Comparison of ENCODE assay signal across 1 cellular context in genomic region chrX:70455366-70456202, GRCh38.
TF ChIP-seq lines count a peak whose summit lies in the region.

No MANE protein-coding gene starts in this region.

TF ChIP-seq in HEK293, 187 proteins besides CTCF, POLR2A, EP300 and RAD21 (continued from another document and continues in another):
- TF ChIP-seq, protein P1, sequence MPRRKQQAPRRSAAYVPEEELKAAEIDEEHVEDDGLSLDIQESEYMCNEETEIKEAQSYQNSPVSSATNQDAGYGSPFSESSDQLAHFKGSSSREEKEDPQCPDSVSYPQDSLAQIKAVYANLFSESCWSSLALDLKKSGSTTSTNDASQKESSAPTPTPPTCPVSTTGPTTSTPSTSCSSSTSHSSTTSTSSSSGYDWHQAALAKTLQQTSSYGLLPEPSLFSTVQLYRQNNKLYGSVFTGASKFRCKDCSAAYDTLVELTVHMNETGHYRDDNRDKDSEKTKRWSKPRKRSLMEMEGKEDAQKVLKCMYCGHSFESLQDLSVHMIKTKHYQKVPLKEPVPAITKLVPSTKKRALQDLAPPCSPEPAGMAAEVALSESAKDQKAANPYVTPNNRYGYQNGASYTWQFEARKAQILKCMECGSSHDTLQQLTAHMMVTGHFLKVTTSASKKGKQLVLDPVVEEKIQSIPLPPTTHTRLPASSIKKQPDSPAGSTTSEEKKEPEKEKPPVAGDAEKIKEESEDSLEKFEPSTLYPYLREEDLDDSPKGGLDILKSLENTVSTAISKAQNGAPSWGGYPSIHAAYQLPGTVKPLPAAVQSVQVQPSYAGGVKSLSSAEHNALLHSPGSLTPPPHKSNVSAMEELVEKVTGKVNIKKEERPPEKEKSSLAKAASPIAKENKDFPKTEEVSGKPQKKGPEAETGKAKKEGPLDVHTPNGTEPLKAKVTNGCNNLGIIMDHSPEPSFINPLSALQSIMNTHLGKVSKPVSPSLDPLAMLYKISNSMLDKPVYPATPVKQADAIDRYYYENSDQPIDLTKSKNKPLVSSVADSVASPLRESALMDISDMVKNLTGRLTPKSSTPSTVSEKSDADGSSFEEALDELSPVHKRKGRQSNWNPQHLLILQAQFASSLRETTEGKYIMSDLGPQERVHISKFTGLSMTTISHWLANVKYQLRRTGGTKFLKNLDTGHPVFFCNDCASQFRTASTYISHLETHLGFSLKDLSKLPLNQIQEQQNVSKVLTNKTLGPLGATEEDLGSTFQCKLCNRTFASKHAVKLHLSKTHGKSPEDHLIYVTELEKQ (tag by site-specific recombination; IDR thresholded peaks at IDR 0.05; ENCODE audit: borderline replicate concordance): no peak
- no peak for TF ChIP-seq ZNF768 (tag by site-specific recombination; IDR thresholded peaks at IDR 0.05)
- TF ChIP-seq ZBTB49 (tag by site-specific recombination; IDR thresholded peaks at IDR 0.05; ENCODE audit: low read depth): no peak
- no peak for TF ChIP-seq ZNF174 (tag by site-specific recombination; IDR thresholded peaks at IDR 0.05)
- TF ChIP-seq, protein P2, sequence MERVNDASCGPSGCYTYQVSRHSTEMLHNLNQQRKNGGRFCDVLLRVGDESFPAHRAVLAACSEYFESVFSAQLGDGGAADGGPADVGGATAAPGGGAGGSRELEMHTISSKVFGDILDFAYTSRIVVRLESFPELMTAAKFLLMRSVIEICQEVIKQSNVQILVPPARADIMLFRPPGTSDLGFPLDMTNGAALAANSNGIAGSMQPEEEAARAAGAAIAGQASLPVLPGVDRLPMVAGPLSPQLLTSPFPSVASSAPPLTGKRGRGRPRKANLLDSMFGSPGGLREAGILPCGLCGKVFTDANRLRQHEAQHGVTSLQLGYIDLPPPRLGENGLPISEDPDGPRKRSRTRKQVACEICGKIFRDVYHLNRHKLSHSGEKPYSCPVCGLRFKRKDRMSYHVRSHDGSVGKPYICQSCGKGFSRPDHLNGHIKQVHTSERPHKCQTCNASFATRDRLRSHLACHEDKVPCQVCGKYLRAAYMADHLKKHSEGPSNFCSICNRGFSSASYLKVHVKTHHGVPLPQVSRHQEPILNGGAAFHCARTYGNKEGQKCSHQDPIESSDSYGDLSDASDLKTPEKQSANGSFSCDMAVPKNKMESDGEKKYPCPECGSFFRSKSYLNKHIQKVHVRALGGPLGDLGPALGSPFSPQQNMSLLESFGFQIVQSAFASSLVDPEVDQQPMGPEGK (tag by site-specific recombination; IDR thresholded peaks at IDR 0.05): 0 out of 2 replicates have a peak, but pooled peaks have one; percentile 2
- TF ChIP-seq ZIC2 (tag by site-specific recombination; IDR thresholded peaks at IDR 0.05): peak; percentile 6; the same call in 1 of the 2 replicates
- no peak for TF ChIP-seq ZNF426 (tag by site-specific recombination; IDR thresholded peaks at IDR 0.05)
- no peak for TF ChIP-seq ZNF704 (tag by site-specific recombination; IDR thresholded peaks at IDR 0.05)
- no peak for TF ChIP-seq ZNF707 (tag by site-specific recombination; IDR thresholded peaks at IDR 0.05)
- no peak for TF ChIP-seq BCL11B (tag by site-specific recombination; IDR thresholded peaks at IDR 0.05; ENCODE audit: low read depth)
- no peak for TF ChIP-seq ZNF530 (tag by site-specific recombination; IDR thresholded peaks at IDR 0.05; ENCODE audit: low read depth)
- no peak for TF ChIP-seq KLF7 (tag by site-specific recombination; IDR thresholded peaks at IDR 0.05; ENCODE audit: borderline replicate concordance)
- no peak for TF ChIP-seq ZNF302 (tag by site-specific recombination; IDR thresholded peaks at IDR 0.05; ENCODE audit: low read depth)
- no peak for TF ChIP-seq BCL11A (tag by site-specific recombination; IDR thresholded peaks at IDR 0.05; ENCODE audit: low read depth)
- no peak for TF ChIP-seq ZNF830 (tag by site-specific recombination; IDR thresholded peaks at IDR 0.05; ENCODE audit: low read depth)
- TF ChIP-seq ZNF394 (tag by site-specific recombination; IDR thresholded peaks at IDR 0.05; ENCODE audit: borderline replicate concordance): no peak
- TF ChIP-seq KLF10 (tag by site-specific recombination; IDR thresholded peaks at IDR 0.05): no peak
- TF ChIP-seq ZBTB48 (tag by site-specific recombination; IDR thresholded peaks at IDR 0.05): peak; percentile 79
- no peak for TF ChIP-seq ZNF571 (tag by site-specific recombination; IDR thresholded peaks at IDR 0.05)
- TF ChIP-seq ZNF311 (tag by site-specific recombination; IDR thresholded peaks at IDR 0.05; ENCODE audit: borderline replicate concordance): no peak
- no peak for TF ChIP-seq ZNF433 (tag by site-specific recombination; IDR thresholded peaks at IDR 0.05; ENCODE audit: low read depth)
- TF ChIP-seq ZNF169 (tag by site-specific recombination; IDR thresholded peaks at IDR 0.05): no peak
- no peak for TF ChIP-seq ZNF473 (tag by site-specific recombination; IDR thresholded peaks at IDR 0.05)
- no peak for TF ChIP-seq ZNF837 (tag by site-specific recombination; IDR thresholded peaks at IDR 0.05)
- no peak for TF ChIP-seq ZNF514 (tag by site-specific recombination; IDR thresholded peaks at IDR 0.05)
- TF ChIP-seq PRDM2 (tag by site-specific recombination; IDR thresholded peaks at IDR 0.05; ENCODE audit: borderline replicate concordance): no peak
- no peak for TF ChIP-seq ZNF624 (tag by site-specific recombination; IDR thresholded peaks at IDR 0.05)
- TF ChIP-seq ZNF274 (IDR thresholded peaks at IDR 0.05; ENCODE audit: low read length): no peak
- no peak for TF ChIP-seq ZNF274 (tag by site-specific recombination; IDR thresholded peaks at IDR 0.05; ENCODE audit: borderline replicate concordance)
- peak; percentile 67; the same call in 1 of the 2 replicates for TF ChIP-seq ZNF76 (tag by site-specific recombination; IDR thresholded peaks at IDR 0.05; ENCODE audit: borderline replicate concordance, low read depth)
- no peak for TF ChIP-seq KLF9 (tag by site-specific recombination; IDR thresholded peaks at IDR 0.05; ENCODE audit: low read depth)
- 0 out of 2 replicates have a peak, but pooled peaks have one; percentile 55 for TF ChIP-seq ZNF596 (tag by site-specific recombination; IDR thresholded peaks at IDR 0.05)
- TF ChIP-seq HOXA7 (CRISPR knock-in tag; IDR thresholded peaks at IDR 0.05; ENCODE audit: borderline replicate concordance): no peak
- TF ChIP-seq SALL2 (tag by site-specific recombination; IDR thresholded peaks at IDR 0.05; ENCODE audit: borderline replicate concordance): no peak
- no peak for TF ChIP-seq ZNF398 (tag by site-specific recombination; IDR thresholded peaks at IDR 0.05)
- no peak for TF ChIP-seq REPIN1 (tag by site-specific recombination; IDR thresholded peaks at IDR 0.05; ENCODE audit: low read depth)
- 0 out of 2 replicates have a peak, but pooled peaks have one; percentile 75 for TF ChIP-seq ZSCAN5A (tag by site-specific recombination; IDR thresholded peaks at IDR 0.05)
- TF ChIP-seq ZBTB26 (tag by site-specific recombination; optimal IDR thresholded peaks at IDR 0.05): peak; percentile 41
- TF ChIP-seq ZNF24 (tag by site-specific recombination; IDR thresholded peaks at IDR 0.05): no peak
- TF ChIP-seq ZNF843 (tag by site-specific recombination; IDR thresholded peaks at IDR 0.05): no peak
